In genomic region chr7:131487217-131487616, GRCh38 we compare ENCODE assay signal across 21 cellular contexts.
"Had no signal": no experiment of that assay in that cellular context is flagged by ENCODE, and none has a peak within 500 bp of the region (broad histone marks: within the 10 kb centered on the region; RNA-seq: fewer than 3 reads in every experiment).

No MANE protein-coding gene starts in this region.

- H3K27me3 Mint-ChIP-seq: dendritic cell treated with granulocyte-macrophage colony-stimulating factor and Interleukin-4, amounts not matched to agents 40 ng/mL and 50 ng/mL, for 4 days; effector memory CD8-positive, alpha-beta T cell; naive thymus-derived CD4-positive, alpha-beta T cell; stimulated activated naive B cell treated with anti-CD40 and anti-IgM and Interleukin-4, amounts not matched to agents 10 μg/mL and 1 μg/mL and 100 μg/mL, for 72 hours; stimulated activated naive CD8-positive, alpha-beta T cell treated with anti-CD3 and anti-CD28 coated beads, Interleukin-15, amount 100 ng/mL, for 72 hours had no signal

- H3K36me3 ChIP-seq: vagina had no signal

- H3K4me3 Mint-ChIP-seq: dendritic cell treated with granulocyte-macrophage colony-stimulating factor and Interleukin-4, amounts not matched to agents 40 ng/mL and 50 ng/mL, for 4 days; effector memory CD8-positive, alpha-beta T cell; naive thymus-derived CD4-positive, alpha-beta T cell; stimulated activated naive B cell treated with anti-CD40 and anti-IgM and Interleukin-4, amounts not matched to agents 10 μg/mL and 1 μg/mL and 100 μg/mL, for 72 hours; stimulated activated naive CD8-positive, alpha-beta T cell treated with anti-CD3 and anti-CD28 coated beads, Interleukin-15, amount 100 ng/mL, for 72 hours had no signal

- H3K27me3 ChIP-seq: heart left ventricle, neutrophil, spleen, testis, tibial nerve, upper lobe of right lung, vagina had no signal

- H3K9me3 ChIP-seq: heart left ventricle, neutrophil, spleen, testis, tibial nerve, upper lobe of right lung, vagina had no signal

- H3K4me1 ChIP-seq: spleen, testis, upper lobe of right lung, vagina had no signal

- H3K27ac Mint-ChIP-seq: dendritic cell treated with granulocyte-macrophage colony-stimulating factor and Interleukin-4, amounts not matched to agents 40 ng/mL and 50 ng/mL, for 4 days; effector memory CD8-positive, alpha-beta T cell; stimulated activated naive B cell treated with anti-CD40 and anti-IgM and Interleukin-4, amounts not matched to agents 10 μg/mL and 1 μg/mL and 100 μg/mL, for 72 hours; stimulated activated naive CD8-positive, alpha-beta T cell treated with anti-CD3 and anti-CD28 coated beads, Interleukin-15, amount 100 ng/mL, for 72 hours had no signal

- H3K4me3 ChIP-seq: heart left ventricle, spleen, testis, tibial nerve, upper lobe of right lung, vagina had no signal

- ATAC-seq: effector memory CD8-positive, alpha-beta T cell; heart left ventricle; left colon; naive thymus-derived CD4-positive, alpha-beta T cell; sciatic nerve; stimulated activated naive B cell treated with anti-CD40 and anti-IgM and Interleukin-4, amounts not matched to agents 10 μg/mL and 1 μg/mL and 100 μg/mL, for 72 hours; stimulated activated naive CD8-positive, alpha-beta T cell treated with anti-CD3 and anti-CD28 coated beads, Interleukin-15, amount 100 ng/mL, for 72 hours; upper lobe of right lung had no signal

- H3K9me3 Mint-ChIP-seq: dendritic cell treated with granulocyte-macrophage colony-stimulating factor and Interleukin-4, amounts not matched to agents 40 ng/mL and 50 ng/mL, for 4 days; effector memory CD8-positive, alpha-beta T cell; naive thymus-derived CD4-positive, alpha-beta T cell; stimulated activated naive B cell treated with anti-CD40 and anti-IgM and Interleukin-4, amounts not matched to agents 10 μg/mL and 1 μg/mL and 100 μg/mL, for 72 hours; stimulated activated naive CD8-positive, alpha-beta T cell treated with anti-CD3 and anti-CD28 coated beads, Interleukin-15, amount 100 ng/mL, for 72 hours had no signal

- H3K27ac ChIP-seq: heart left ventricle, neutrophil, spleen, upper lobe of right lung, vagina had no signal

- DNase-seq: effector memory CD8-positive, alpha-beta T cell; foreskin melanocyte; heart left ventricle; hippocampal formation; left colon; mammary epithelial cell; naive thymus-derived CD4-positive, alpha-beta T cell; posterior cingulate gyrus; spleen; stimulated activated CD4-positive, alpha-beta T cell treated with anti-CD3 and anti-CD28 coated beads, Interleukin-15, amount 100 ng/mL, for 24 hours; stimulated activated CD4-positive, alpha-beta T cell treated with anti-CD3 and anti-CD28 coated beads, Interleukin-1b, Interleukin-23, amount 100 ng/mL, for 48 hours; stimulated activated CD4-positive, alpha-beta T cell treated with anti-CD3 and anti-CD28 coated beads, Interleukin-4, amount 100 ng/mL, for 24 hours; stimulated activated naive B cell treated with anti-CD40 and anti-IgM and Interleukin-4, amounts not matched to agents 10 μg/mL and 1 μg/mL and 100 μg/mL, for 72 hours; stimulated activated naive CD8-positive, alpha-beta T cell treated with anti-CD3 and anti-CD28 coated beads, Interleukin-15, amount 100 ng/mL, for 72 hours; testis; upper lobe of right lung had no signal

- H3K4me1 Mint-ChIP-seq: naive thymus-derived CD4-positive, alpha-beta T cell; stimulated activated naive CD8-positive, alpha-beta T cell treated with anti-CD3 and anti-CD28 coated beads, Interleukin-15, amount 100 ng/mL, for 72 hours had no signal
